Comparison of ENCODE assay signal across 15 cellular contexts in genomic region chr7:87784424-87784823, GRCh38.
DNase-seq lines count a peak whose midpoint lies in the region; ATAC-seq, FAIRE-seq and TF ChIP-seq lines count a peak whose summit lies in the region.
"Had no signal": no experiment of that assay in that cellular context is flagged by ENCODE, and none has a peak within 500 bp of the region (broad histone marks: within the 10 kb centered on the region; RNA-seq: fewer than 3 reads in every experiment).

No MANE protein-coding gene starts in this region.

- ATAC-seq in DND-41 (ENCODE audit: insufficient read depth, low read depth): no peak
- ATAC-seq in SK-N-SH treated with all-trans-retinoic acid at 6 μM for 48 hours: peak; percentile 47; the same call in 1 of the 3 replicates
- no peak for ATAC-seq in GM21381 (IDR thresholded peaks at IDR 0.05; ENCODE audit: unreplicated experiment)

- H3K9me3 ChIP-seq in DND-41 (ENCODE audit: insufficient read depth, low read length, severe bottlenecking): no peaks in the 10 kb centered on the region
- H3K9me3 ChIP-seq in kidney (ENCODE audit: control insufficient read depth in 1 of 2, low read length in 2 of 2): no peaks in the 10 kb centered on the region

- H3K79me2 ChIP-seq in DND-41 (ENCODE audit: insufficient read depth, low read length) (no peaks in the 10 kb centered on the region), KMS-11 (ENCODE audit: insufficient read depth, low read depth) (no peaks in the 10 kb centered on the region)

- TF ChIP-seq CTCF in DND-41 (IDR thresholded peaks at IDR 0.05; ENCODE audit: borderline replicate concordance, extremely low read depth, low read length, poor library complexity, severe bottlenecking) (peak; percentile 27), KMS-11 (conservative IDR thresholded peaks at IDR 0.05; ENCODE audit: low read depth, low read length) (0 out of 2 replicates have a peak, but pooled peaks have one; percentile 14), fibroblast of mammary gland (conservative IDR thresholded peaks at IDR 0.05; ENCODE audit: control insufficient read depth, insufficient read depth, low read depth, low read length) (peak; percentile 24), kidney (IDR thresholded peaks at IDR 0.05; ENCODE audit: borderline replicate concordance, extremely low read depth, insufficient read depth) (no peak)

- H4K20me1 ChIP-seq in DND-41 (ENCODE audit: insufficient read depth, low read length): no peaks in the 10 kb centered on the region
- H4K20me1 ChIP-seq in KMS-11 (ENCODE audit: insufficient read depth): no peaks in the 10 kb centered on the region

- intact Hi-C loops in kidney (cut with DNase I): no loop called here

- no peak overlapping the region for H3K4me3 ChIP-seq in DND-41 (ENCODE audit: low read depth in 1 of 2, low read length in 2 of 2)
- H3K4me3 ChIP-seq in KMS-11 (IDR thresholded peaks at IDR 0.05; ENCODE audit: insufficient read depth, low read depth, low read length): no peak overlapping the region
- H3K4me3 ChIP-seq in fibroblast of mammary gland (ENCODE audit: control insufficient read depth, low read depth, low read length): no peak overlapping the region
- H3K4me3 ChIP-seq in kidney (ENCODE audit: low read length in 2 of 2): no peak overlapping the region

- H3K36me3 ChIP-seq in DND-41 (ENCODE audit: insufficient read depth, low read length): no peaks in the 10 kb centered on the region
- H3K36me3 ChIP-seq in KMS-11 (ENCODE audit: insufficient read depth): no peaks in the 10 kb centered on the region
- no peaks in the 10 kb centered on the region for H3K36me3 ChIP-seq in kidney (ENCODE audit: control insufficient read depth in 1 of 2, insufficient read depth in 2 of 2, low read length in 2 of 2)

- H3K27ac ChIP-seq in DND-41 (ENCODE audit: low read length) (no peak overlapping the region), KMS-11 (no peak overlapping the region), kidney (ENCODE audit: low read depth in 2 of 2, low read length in 2 of 2) (no peak overlapping the region)

- H3K4me2 ChIP-seq in DND-41 (ENCODE audit: insufficient read depth, low read length) (no peak overlapping the region), KMS-11 (no peak overlapping the region)

- H3K4me1 ChIP-seq in DND-41 (ENCODE audit: insufficient read depth, low read length) (no peaks in the 10 kb centered on the region), KMS-11 (ENCODE audit: low read depth, poor library complexity, severe bottlenecking) (peaks cover 6% of the 10 kb centered on the region), kidney (ENCODE audit: control insufficient read depth in 1 of 2, insufficient read depth in 1 of 2, low read depth in 1 of 2, low read length in 2 of 2) (no peaks in the 10 kb centered on the region)

- no peak for DNase-seq in DND-41
- peak; percentile 10 for DNase-seq in fibroblast of mammary gland (ENCODE audit: low read depth)
- no peak for DNase-seq in 8988T
- DNase-seq in kidney: no peak
- DNase-seq in activated naive CD4-positive, alpha-beta T cell (lab: John Stamatoyannopoulos, UW): no peak
- DNase-seq: activated CD8-positive, alpha-beta memory T cell treated with anti-CD3 and anti-CD28 coated beads, Interleukin-2, amount 50 U/mL, for 48 hours; activated naive CD4-positive, alpha-beta T cell treated with anti-CD3 and anti-CD28 coated beads, Interleukin-2, amount 50 U/mL, for 16 hours; central memory CD4-positive, alpha-beta T cell; DMS153; NCI-H226; stimulated activated CD4-positive, alpha-beta T cell treated with anti-CD3 and anti-CD28 coated beads, Interleukin-15, amount 100 ng/mL, for 24 hours had no signal

- no peak overlapping the region for H2AFZ ChIP-seq in DND-41 (ENCODE audit: low read depth, low read length)
- peak overlapping the region; percentile 5; the same call in 1 of the 2 replicates for H2AFZ ChIP-seq in KMS-11 (ENCODE audit: low read depth)

- FAIRE-seq in kidney (lab: Jason Lieb, UNC): no peak
- FAIRE-seq: endothelial cell of umbilical vein had no signal

- no peaks in the 10 kb centered on the region for H3K27me3 ChIP-seq in DND-41 (ENCODE audit: insufficient read depth, low read length, poor library complexity)
- no peaks in the 10 kb centered on the region for H3K27me3 ChIP-seq in KMS-11 (ENCODE audit: insufficient read depth, low read depth)

- H3K9ac ChIP-seq in DND-41 (ENCODE audit: low read depth, low read length) (no peak overlapping the region), KMS-11 (no peak overlapping the region), kidney (ENCODE audit: low read length in 2 of 2) (no peak overlapping the region)

TF ChIP-seq in SK-N-SH treated with all-trans-retinoic acid at 6 μM for 48 hours, 23 proteins besides CTCF, POLR2A, EP300 and RAD21:
- TF ChIP-seq OSR1 (CRISPR knock-in tag; IDR thresholded peaks at IDR 0.05): no peak
- TF ChIP-seq SNAI2 (CRISPR knock-in tag; IDR thresholded peaks at IDR 0.05): no peak
